In the genomic region with DNA sequence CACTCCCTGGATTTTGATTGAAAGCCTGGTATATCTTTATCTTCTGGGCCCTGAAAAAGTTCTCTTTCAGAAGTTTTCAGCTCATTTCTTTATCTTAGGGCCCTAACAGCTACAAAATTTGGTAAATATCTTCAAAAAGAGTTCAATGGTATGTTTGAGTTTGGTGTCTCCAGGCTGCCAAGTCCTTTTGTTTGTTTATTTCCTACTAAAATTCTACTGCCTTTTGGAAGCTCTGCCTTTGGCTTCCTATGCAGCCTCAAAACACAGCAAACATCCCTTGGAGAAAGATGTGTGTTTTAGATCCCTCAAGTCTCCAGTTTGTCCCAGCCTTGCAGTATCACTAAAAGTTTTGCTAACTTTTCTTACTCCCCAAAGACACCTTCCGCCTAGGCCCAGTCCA, we compare ENCODE assay signal across 21 cellular contexts.
"Had no signal": no experiment of that assay in that cellular context is flagged by ENCODE, and none has a peak within 500 bp of the region (broad histone marks: within the 10 kb centered on the region; RNA-seq: fewer than 3 reads in every experiment).

No MANE protein-coding gene starts in this region.

- DNase-seq: KBM-7, MV-4-11, NCI-H1048, NCI-H1105, NCI-H1417, NCI-H146, NCI-H1694 treated with DMSO at 0.1 percent for 48 hours, NCI-H2029, NCI-H2081 treated with DMSO at 0.1 percent for 48 hours, NCI-H2171, NCI-H226, NCI-H446, NCI-H510A, NCI-H524 treated with DMSO at 0.1 percent for 48 hours, NCI-H69, NCI-H774, Right ventricle myocardium superior, SIG-M5 had no signal

- H3K27ac ChIP-seq: HL-60, SJSA1, SK-N-MC had no signal

- H3K36me3 ChIP-seq: SJSA1 had no signal

- H3K4me1 ChIP-seq: SJSA1 had no signal

- H3K4me3 ChIP-seq: SJSA1, SK-N-MC had no signal

- H3K27me3 ChIP-seq: SJSA1 had no signal

- H3K9me3 ChIP-seq: SJSA1 had no signal
